ENCODE assay signal across 29 cellular contexts in genomic region chr4:181181331-181181730, GRCh38.
"Had no signal": no experiment of that assay in that cellular context is flagged by ENCODE, and none has a peak within 500 bp of the region (broad histone marks: within the 10 kb centered on the region; RNA-seq: fewer than 3 reads in every experiment).

No MANE protein-coding gene starts in this region.

- H3K4me1 ChIP-seq: Peyer's patch had no signal

- H3K9me3 Mint-ChIP-seq: activated CD4-positive, alpha-beta T cell treated with anti-CD3 and anti-CD28 coated beads, Interleukin-2, amount 10 ng/mL, durations not matched to agents 7 days and 5 days had no signal

- H3K27ac Mint-ChIP-seq: activated CD4-positive, alpha-beta memory T cell treated with anti-CD3 and anti-CD28 coated beads for 36 hours; activated CD4-positive, alpha-beta T cell treated with anti-CD3 and anti-CD28 coated beads, Interleukin-2, amount 10 ng/mL, durations not matched to agents 7 days and 5 days; activated naive CD4-positive, alpha-beta T cell treated with anti-CD3 and anti-CD28 coated beads for 36 hours; activated naive CD8-positive, alpha-beta T cell; activated T-helper 17 cell treated with anti-CD3 and anti-CD28 coated beads, Interleukin-2, amount 50 U/mL, for 72 hours; T-helper 17 cell had no signal

- H3K27ac ChIP-seq: Peyer's patch, VCaP had no signal

- ATAC-seq: activated T-helper 17 cell treated with anti-CD3 and anti-CD28 coated beads, Interleukin-2, amount 50 U/mL, for 72 hours; T-helper 17 cell had no signal

- DNase-seq: activated CD4-positive, alpha-beta memory T cell treated with anti-CD3 and anti-CD28 coated beads for 36 hours; activated CD4-positive, alpha-beta T cell treated with anti-CD3 and anti-CD28 coated beads, Interleukin-2, amount 10 ng/mL, durations not matched to agents 7 days and 5 days; activated CD4-positive, CD25-positive, alpha-beta regulatory T cell; activated CD8-positive, alpha-beta memory T cell treated with anti-CD3 and anti-CD28 coated beads for 24 hours; activated gamma-delta T cell; activated naive CD4-positive, alpha-beta T cell treated with anti-CD3 and anti-CD28 coated beads for 36 hours; activated T-cell treated with anti-CD3 and anti-CD28 coated beads for 4 hours; activated T-cell treated with anti-CD3 and anti-CD28 coated beads, Interleukin-2, amount 50 U/mL, for 48 hours; anterior cingulate cortex; central memory CD4-positive, alpha-beta T cell; KG1; MG63; MV-4-11; NCI-H1092 treated with DMSO at 0.1 percent for 48 hours; NCI-H1417 treated with DMSO at 0.1 percent for 48 hours; NCI-H1694; NCI-H2029; NCI-H2107; NCI-H2171 treated with DMSO at 0.1 percent for 48 hours; NCI-H226; NCI-H526; NCI-H82; Peyer's patch; SHP77 treated with DMSO at 0.1 percent for 48 hours; T-helper 17 cell; T-helper 9 cell had no signal

- H3K9me3 ChIP-seq: MG63, Peyer's patch had no signal

- H3K36me3 Mint-ChIP-seq: activated CD4-positive, alpha-beta memory T cell treated with anti-CD3 and anti-CD28 coated beads for 36 hours; activated naive CD8-positive, alpha-beta T cell had no signal

- H3K4me3 Mint-ChIP-seq: activated CD4-positive, alpha-beta memory T cell treated with anti-CD3 and anti-CD28 coated beads for 36 hours; activated CD4-positive, alpha-beta T cell treated with anti-CD3 and anti-CD28 coated beads, Interleukin-2, amount 10 ng/mL, durations not matched to agents 7 days and 5 days; activated naive CD4-positive, alpha-beta T cell treated with anti-CD3 and anti-CD28 coated beads for 36 hours; activated naive CD8-positive, alpha-beta T cell; activated T-helper 17 cell treated with anti-CD3 and anti-CD28 coated beads, Interleukin-2, amount 50 U/mL, for 72 hours; T-helper 17 cell had no signal

- H3K36me3 ChIP-seq: MG63, Peyer's patch had no signal

- H3K4me3 ChIP-seq: MG63, Peyer's patch had no signal

- H3K4me1 Mint-ChIP-seq: activated CD4-positive, alpha-beta T cell treated with anti-CD3 and anti-CD28 coated beads, Interleukin-2, amount 10 ng/mL, durations not matched to agents 7 days and 5 days; activated T-helper 17 cell treated with anti-CD3 and anti-CD28 coated beads, Interleukin-2, amount 50 U/mL, for 72 hours; T-helper 17 cell had no signal

- H3K27me3 ChIP-seq: MG63, Peyer's patch had no signal

- H3K27me3 Mint-ChIP-seq: activated CD4-positive, alpha-beta memory T cell treated with anti-CD3 and anti-CD28 coated beads for 36 hours; activated CD4-positive, alpha-beta T cell treated with anti-CD3 and anti-CD28 coated beads, Interleukin-2, amount 10 ng/mL, durations not matched to agents 7 days and 5 days; activated naive CD8-positive, alpha-beta T cell; activated T-helper 17 cell treated with anti-CD3 and anti-CD28 coated beads, Interleukin-2, amount 50 U/mL, for 72 hours; T-helper 17 cell had no signal
